1 cellular context compared by ENCODE assay signal in genomic region chr11:122883682-122883981, GRCh38.
TF ChIP-seq lines count a peak whose summit lies in the region.

No MANE protein-coding gene starts in this region.

TF ChIP-seq in endothelial cell of umbilical vein, 7 proteins besides CTCF, POLR2A, EP300 and RAD21:
- no peak for TF ChIP-seq FOS (IDR thresholded peaks at IDR 0.05; ENCODE audit: borderline replicate concordance, insufficient read depth, low read length)
- no peak for TF ChIP-seq MAX (IDR thresholded peaks at IDR 0.05; ENCODE audit: insufficient read depth, insufficient read length)
- TF ChIP-seq JUN (IDR thresholded peaks at IDR 0.05; ENCODE audit: borderline replicate concordance, insufficient read depth, insufficient read length, low read depth) = no peak
- TF ChIP-seq MYC (IDR thresholded peaks at IDR 0.05; ENCODE audit: low read depth, low read length) = no peak
- no peak for TF ChIP-seq EZH2 (IDR thresholded peaks at IDR 0.05; ENCODE audit: borderline replicate concordance, low read depth, low read length, severe bottlenecking)
- no peak for TF ChIP-seq POLR2AphosphoS5 (IDR thresholded peaks at IDR 0.05; ENCODE audit: insufficient read depth, low read depth, low read length)
- no peak for TF ChIP-seq GATA2 (IDR thresholded peaks at IDR 0.05; ENCODE audit: insufficient read depth, insufficient read length, low read depth, low read length)
